In the genomic region with DNA sequence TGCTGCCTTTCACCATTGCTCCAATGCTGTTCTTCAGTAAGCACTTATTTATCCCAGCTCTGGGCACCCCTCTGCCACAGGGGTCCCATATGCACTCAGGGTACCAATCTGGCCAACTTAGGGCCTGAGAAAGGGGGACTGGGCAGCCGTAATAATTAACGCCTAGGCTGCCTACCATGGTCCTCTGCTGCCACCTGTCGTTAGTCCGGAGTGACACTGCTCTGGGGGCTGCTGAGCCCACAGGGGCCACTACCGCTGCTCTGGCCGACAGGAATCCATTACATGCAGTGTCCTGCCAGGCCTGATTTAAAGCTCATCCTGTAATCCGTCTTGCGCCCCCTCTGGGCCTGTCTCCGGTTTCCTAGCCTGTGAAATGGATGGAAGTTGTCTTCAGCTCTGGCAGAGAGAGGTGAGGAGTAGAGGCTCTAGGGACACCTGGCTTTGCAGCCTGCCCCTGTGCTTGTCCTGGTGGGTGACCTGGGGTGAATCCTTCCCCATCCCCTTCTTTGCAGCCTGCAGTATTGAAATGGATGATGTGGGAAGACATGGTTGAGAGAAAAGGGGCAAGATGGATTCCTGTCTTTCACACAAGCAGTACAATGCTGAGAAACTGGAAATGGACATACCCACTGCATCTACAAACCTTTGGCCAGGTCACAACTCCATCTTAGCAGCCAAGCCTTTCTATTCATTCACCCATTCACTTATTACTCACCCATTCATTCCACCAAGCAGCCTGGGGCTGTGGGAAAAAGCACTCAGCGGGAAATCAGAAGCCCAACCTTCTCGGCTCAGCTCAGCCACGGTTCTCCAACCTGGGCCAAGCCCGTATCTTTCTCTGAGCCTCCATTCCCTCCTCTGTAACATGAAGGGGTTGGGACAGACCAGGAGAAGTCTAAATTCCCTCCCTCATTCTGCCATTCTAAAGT, we compare ENCODE assay signal across 8 cellular contexts.
DNase-seq lines count a peak whose midpoint lies in the region; ATAC-seq and FAIRE-seq lines count a peak whose summit lies in the region.

No MANE protein-coding gene starts in this region.

- ATAC-seq in Right ventricle myocardium inferior (peak; percentile 54), left colon (peak; percentile 52), HG03280 (IDR thresholded peaks at IDR 0.05; ENCODE audit: unreplicated experiment) (no peak)

- peak; percentile 68 for DNase-seq in Right ventricle myocardium inferior (ENCODE audit: missing footprints)
- no peak for DNase-seq in cardiac septum (ENCODE audit: low spot score)
- DNase-seq in HTR-8/SVneo (ENCODE audit: insufficient read length, low spot score) = peak; percentile 26
- DNase-seq in SW480 (ENCODE audit: low spot score) = peak; percentile 56
- peak; percentile 4 for DNase-seq in central memory CD4-positive, alpha-beta T cell
- peak in 1 of 2 donors; percentile 51 for DNase-seq in left colon
- peak; percentile 9 for DNase-seq in stimulated activated CD8-positive, alpha-beta memory T cell treated with anti-CD3 and anti-CD28 coated beads, Interleukin-4, amount 100 ng/mL, for 24 hours (ENCODE audit: low read depth)

- intact Hi-C loops in Right ventricle myocardium inferior (cut with DNase I) = loop anchor here (5.0 to 10.0 kb wide), 2 partner anchors 153 to 561 kb away; a partner anchor contains a TSS
- intact Hi-C loops in cardiac septum (cut with DNase I) = loop anchor here (5.0 to 10.0 kb wide), 3 partner anchors 173 to 566 kb away; a partner anchor contains a TSS
- intact Hi-C loops in left colon (cut with DNase I, micrococcal nuclease) = no loop called here

- FAIRE-seq in HTR-8/SVneo (lab: Jason Lieb, UNC) = no peak

Comparison
In these comparisons a context has a peak if more than half of its experiments do, and no peak if none do; other contexts are left out.
1. intact Hi-C loops: an anchor here in Right ventricle myocardium inferior (5.0 to 10.0 kb wide) and cardiac septum (5.0 to 10.0 kb wide); none called in left colon.